ENCODE assay signal across 8 cellular contexts in the genomic region with DNA sequence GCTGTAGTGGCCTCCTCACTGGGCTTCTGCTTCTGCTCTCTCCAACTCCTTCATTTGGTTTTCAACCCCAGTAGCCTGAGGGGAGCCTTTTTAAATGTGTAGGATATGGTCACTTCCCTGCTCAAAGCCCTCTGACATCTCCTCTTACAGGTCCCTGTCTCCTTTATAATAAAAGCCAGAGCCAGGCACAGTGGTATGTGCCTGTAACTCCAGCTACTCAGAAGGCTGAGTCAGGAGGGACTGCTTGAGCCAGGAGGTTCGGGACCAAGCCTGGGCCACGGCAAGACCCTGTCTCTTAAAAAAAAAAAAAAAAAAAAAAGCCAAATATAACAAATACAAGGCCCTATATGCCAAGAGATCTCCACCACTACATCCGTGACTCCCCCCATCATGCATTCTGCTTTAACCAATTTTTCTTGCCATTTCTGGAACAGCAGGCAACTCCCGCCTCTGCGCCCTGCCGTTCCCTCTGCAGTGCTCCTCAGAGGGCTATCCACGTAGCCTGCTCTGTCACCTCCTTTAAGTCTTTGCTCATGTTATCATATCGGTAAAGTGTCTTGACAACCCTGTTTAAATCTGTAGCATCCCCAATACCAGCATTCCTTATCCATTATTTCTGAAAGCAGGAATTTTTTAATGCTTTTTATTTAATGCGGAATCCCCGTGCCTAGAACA. TPM values are rescaled to one million over a fixed set of nuclear protein-coding genes. Genes with fewer than 3 reads are reported as not detected.
DNase-seq lines count a peak whose midpoint lies in the region; ATAC-seq, FAIRE-seq and TF ChIP-seq lines count a peak whose summit lies in the region.

No MANE protein-coding gene starts in this region.

- no peak overlapping the region for H2AK5ac ChIP-seq in H1 (ENCODE audit: low read depth, low read length)
- H2AK5ac ChIP-seq in neuronal stem cell (ENCODE audit: low read depth, low read length) = no peak overlapping the region

- no peak overlapping the region for H3K56ac ChIP-seq in H1 (replicated peaks; ENCODE audit: insufficient read length, low read depth, low read length)

- H3K23me2 ChIP-seq in H1 (ENCODE audit: low read depth, low read length) = peaks cover 8% of the 10 kb centered on the region; the same call in 1 of the 2 replicates

- H3K4me1 ChIP-seq in MM.1S (ENCODE audit: low read length) (peaks cover 26% of the 10 kb centered on the region), H1 (replicated peaks in 1 of 4; ENCODE audit: control insufficient read depth in 3 of 4, insufficient read depth in 4 of 4, low read length in 3 of 4) (peaks cover 3 to 6% (median 5%) of the 10 kb centered on the region in 4 experiments; a peak in 6 of 7 replicates), neuronal stem cell (ENCODE audit: control insufficient read depth in 2 of 2, insufficient read depth in 1 of 2, low read depth in 1 of 2, low read length in 2 of 2) (peaks cover 0 to 2% of the 10 kb centered on the region in 2 donors), adrenal gland (replicated peaks in 1 of 2) (peaks cover 16 to 25% of the 10 kb centered on the region in 2 donors)

- no peak for DNase-seq in CD14-positive monocyte (ENCODE audit: low spot score)
- DNase-seq in MM.1S = no peak
- DNase-seq in H1 (ENCODE audit: low read depth in 1 of 2, low spot score in 2 of 2) = no peak
- DNase-seq in neuronal stem cell (ENCODE audit: low spot score) = no peak
- no peak for DNase-seq in NCI-H1694 treated with DMSO at 0.1 percent for 48 hours (lab: John Stamatoyannopoulos, UW)
- DNase-seq in OCI-M1 (lab: John Stamatoyannopoulos, UW) = no peak
- no peak for DNase-seq in adrenal gland

- no peak overlapping the region for H3K27ac Mint-ChIP-seq in CD14-positive monocyte

- no peak overlapping the region for H4K8ac ChIP-seq in H1 (ENCODE audit: extremely low read depth, insufficient read depth, low read length)
- no peak overlapping the region for H4K8ac ChIP-seq in neuronal stem cell (ENCODE audit: low read depth, low read length)

- H3K14ac ChIP-seq in H1 (ENCODE audit: insufficient read length) (no peak overlapping the region), neuronal stem cell (ENCODE audit: low read length) (no peak overlapping the region)

- H3K79me1 ChIP-seq in H1 (ENCODE audit: low read depth, low read length) (peaks cover 6% of the 10 kb centered on the region; the same call in 1 of the 2 replicates), neuronal stem cell (ENCODE audit: low read depth, low read length) (peaks cover 3% of the 10 kb centered on the region)

- H3K36me3 ChIP-seq in MM.1S (replicated peaks; ENCODE audit: insufficient read depth, low read length) (0 out of 2 replicates have a peak, but pooled peaks cover 4% of the 10 kb centered on the region), H1 (ENCODE audit: control insufficient read depth in 2 of 4, insufficient read depth in 4 of 4, low read length in 3 of 4) (peaks cover under 1 to 14% (median 3%) of the 10 kb centered on the region in 4 experiments; a peak in 7 of 8 replicates), neuronal stem cell (replicated peaks in 1 of 2; ENCODE audit: control insufficient read depth in 2 of 2, insufficient read depth in 2 of 2, low read length in 2 of 2) (peaks cover 11 to 86% of the 10 kb centered on the region in 2 donors), adrenal gland (replicated peaks in 1 of 2) (no peaks in the 10 kb centered on the region)

- H3K27me3 Mint-ChIP-seq in CD14-positive monocyte (ENCODE audit: low read depth in 3 of 3) = peaks cover 0 to 2% (median 1%) of the 10 kb centered on the region in 3 donors

- H2BK120ac ChIP-seq in H1 (replicated peaks; ENCODE audit: low read depth, low read length) (no peak overlapping the region), neuronal stem cell (ENCODE audit: low read depth, low read length) (no peak overlapping the region)

- TF ChIP-seq RAD21 in H1 (IDR thresholded peaks at IDR 0.05 in 1 of 2, conservative IDR thresholded peaks at IDR 0.05 in 1 of 2; ENCODE audit: low read depth in 2 of 2, low read length in 2 of 2) = no peak

- TF ChIP-seq EP300 in H1 (IDR thresholded peaks at IDR 0.05; ENCODE audit: borderline replicate concordance in 1 of 2, low read depth in 2 of 2, low read length in 2 of 2) = no peak

- H2AFZ ChIP-seq in MM.1S (ENCODE audit: low read length) = no peak overlapping the region
- H2AFZ ChIP-seq in H1 (ENCODE audit: low read length) = no peak overlapping the region
- no peak overlapping the region for H2AFZ ChIP-seq in neuronal stem cell (ENCODE audit: low read length)

- intact Hi-C loops in CD14-positive monocyte (cut with micrococcal nuclease) = no loop called here
- intact Hi-C loops in adrenal gland (cut with DNase I) = no loop called here

- H3K79me2 ChIP-seq in MM.1S (ENCODE audit: low read length) (0 out of 2 replicates have a peak, but pooled peaks cover 5% of the 10 kb centered on the region), H1 (ENCODE audit: control insufficient read depth in 1 of 2, insufficient read depth in 2 of 2, low read length in 2 of 2) (no peaks in the 10 kb centered on the region)

- WGBS in H1 (ENCODE audit: extremely low coverage in 1 of 2, insufficient coverage in 1 of 2, insufficient read length in 1 of 2, insufficient replicate concordance in 2 of 2, low coverage in 1 of 2, low lambda C conversion rate in 2 of 2, missing lambda C conversion rate in 1 of 2), 2 experiments = 92% methylated on average over 10 of the region's 10 CpGs; no CpG with 5 or more reads in 1 of the 2 experiments
- no CpG with 5 or more reads among the region's 10 CpGs for WGBS in neuronal stem cell (ENCODE audit: extremely low coverage in 2 of 2, insufficient read length in 2 of 2, insufficient replicate concordance in 1 of 2), 2 donors
- 88 to 91% (median 89%) methylated on average over 10 of the region's 10 CpGs for WGBS in adrenal gland, 4 donors

- TF ChIP-seq CTCF in CD14-positive monocyte (IDR thresholded peaks at IDR 0.05) = no peak
- no peak for TF ChIP-seq CTCF in MM.1S (IDR thresholded peaks at IDR 0.05; ENCODE audit: low read length)
- no peak for TF ChIP-seq CTCF in H1 (IDR thresholded peaks at IDR 0.05; ENCODE audit: control extremely low read depth in 1 of 3, insufficient read depth in 1 of 3, low read depth in 1 of 3, low read length in 3 of 3)
- TF ChIP-seq CTCF in adrenal gland (IDR thresholded peaks at IDR 0.05) = no peak

- H3K4me3 ChIP-seq in MM.1S (ENCODE audit: low read length) = 0 out of 2 replicates have a peak overlapping the region, but pooled peaks have one; percentile 69
- peak overlapping the region in 2 of 4 experiments; percentile 36 to 60; a peak in 3 of 8 replicates for H3K4me3 ChIP-seq in H1 (ENCODE audit: extremely low read depth in 1 of 4, insufficient read depth in 2 of 4, low read depth in 3 of 4, low read length in 4 of 4)
- H3K4me3 ChIP-seq in neuronal stem cell (ENCODE audit: low read length in 2 of 2) = no peak overlapping the region
- peak overlapping the region in 1 of 4 donors; percentile 84 for H3K4me3 ChIP-seq in adrenal gland

- no peak overlapping the region for H3K18ac ChIP-seq in H1 (ENCODE audit: extremely low read depth, low read length)
- H3K18ac ChIP-seq in neuronal stem cell (ENCODE audit: low read length) = no peak overlapping the region

- peaks cover 33% of the 10 kb centered on the region for H3F3A ChIP-seq in MM.1S (ENCODE audit: insufficient read depth, low read length)

- H3K9me3 ChIP-seq in MM.1S (replicated peaks; ENCODE audit: insufficient read depth, low read length) (no peaks in the 10 kb centered on the region), H1 (ENCODE audit: insufficient read depth in 2 of 2, low read depth in 1 of 2, low read length in 1 of 2) (no peaks in the 10 kb centered on the region), neuronal stem cell (replicated peaks in 1 of 2; ENCODE audit: control insufficient read depth in 2 of 2, insufficient read depth in 1 of 2, low read depth in 1 of 2, low read length in 2 of 2) (no peaks in the 10 kb centered on the region), adrenal gland (replicated peaks in 1 of 3) (no peaks in the 10 kb centered on the region)

- H3K23ac ChIP-seq in H1 (ENCODE audit: insufficient read length) = no peak overlapping the region
- no peak overlapping the region for H3K23ac ChIP-seq in neuronal stem cell (ENCODE audit: low read depth, low read length, poor library complexity)

- TF ChIP-seq POLR2A in H1 (IDR thresholded peaks at IDR 0.05; ENCODE audit: control extremely low read depth in 1 of 2, low read depth in 2 of 2, low read length in 2 of 2) (no peak), adrenal gland (IDR thresholded peaks at IDR 0.05) (no peak)

- H3K9me3 Mint-ChIP-seq in CD14-positive monocyte = no peaks in the 10 kb centered on the region

- H3K27ac ChIP-seq in MM.1S (ENCODE audit: low read length) (no peak overlapping the region), H1 (ENCODE audit: low read depth, low read length) (no peak overlapping the region), neuronal stem cell (replicated peaks; ENCODE audit: low read length) (no peak overlapping the region), adrenal gland (peak overlapping the region in 1 of 5 donors; percentile 95)

- H3K4ac ChIP-seq in H1 (replicated peaks; ENCODE audit: insufficient read length, low read depth, low read length) (no peak overlapping the region), neuronal stem cell (ENCODE audit: low read length) (no peak overlapping the region)

- H2BK20ac ChIP-seq in H1 (ENCODE audit: low read length) = no peak overlapping the region

- H3K4me3 Mint-ChIP-seq in CD14-positive monocyte = peak overlapping the region; percentile 43 to 61

- peaks cover 17% of the 10 kb centered on the region for H3K4me1 Mint-ChIP-seq in CD14-positive monocyte

- H4K91ac ChIP-seq in H1 (replicated peaks; ENCODE audit: insufficient read length, low read length) (no peak overlapping the region), neuronal stem cell (ENCODE audit: low read depth, low read length, poor library complexity) (no peak overlapping the region)

- CTCF ChIA-PET in H1 (lab: Charles Lee; ENCODE audit: partially characterized antibody) = interaction anchor here (0.8 to 3.3 kb wide), 3 partner anchors 10 to 24 kb away, joined by 3 to 13 read pairs (median 6); a partner anchor contains a TSS

- no peak overlapping the region for H2BK5ac ChIP-seq in H1 (ENCODE audit: low read depth, low read length)
- H2BK5ac ChIP-seq in neuronal stem cell (ENCODE audit: low read length) = no peak overlapping the region

- H3K4me2 ChIP-seq in MM.1S (ENCODE audit: low read depth, low read length) (peak overlapping the region; percentile 99; the same call in 1 of the 2 replicates), H1 (ENCODE audit: insufficient read depth in 1 of 2, low read depth in 2 of 2, low read length in 2 of 2) (peak overlapping the region; percentile 64 to 76), neuronal stem cell (ENCODE audit: insufficient read depth, low read length, poor library complexity, severe bottlenecking) (peak overlapping the region; percentile 93)

- H3K27me3 ChIP-seq in MM.1S (replicated peaks; ENCODE audit: insufficient read depth, low read length) (no peaks in the 10 kb centered on the region), H1 (replicated peaks in 1 of 4; ENCODE audit: control insufficient read depth in 3 of 4, extremely low read depth in 1 of 4, insufficient read depth in 3 of 4, low read length in 3 of 4) (no peaks in the 10 kb centered on the region), neuronal stem cell (ENCODE audit: control insufficient read depth in 3 of 3, insufficient read depth in 3 of 3, low read depth in 1 of 3, low read length in 3 of 3) (no peaks in the 10 kb centered on the region), adrenal gland (no peaks in the 10 kb centered on the region)

- H2BK12ac ChIP-seq in H1 (ENCODE audit: low read depth, low read length) (no peak overlapping the region), neuronal stem cell (ENCODE audit: low read length) (no peak overlapping the region)

- FAIRE-seq in H1 (lab: Jason Lieb, UNC) = no peak

- H4K5ac ChIP-seq in H1 (ENCODE audit: insufficient read length, low read depth, low read length) = no peak overlapping the region

- peaks cover 20 to 25% of the 10 kb centered on the region in 2 donors for H3K36me3 Mint-ChIP-seq in CD14-positive monocyte

- H4K20me1 ChIP-seq in MM.1S (ENCODE audit: insufficient read depth, low read length) (no peaks in the 10 kb centered on the region), H1 (replicated peaks in 1 of 2; ENCODE audit: control insufficient read depth in 1 of 2, insufficient read depth in 2 of 2, low read length in 2 of 2) (peaks cover 2 to 9% of the 10 kb centered on the region in 2 experiments)

- H2BK15ac ChIP-seq in H1 (ENCODE audit: low read length) (no peak overlapping the region), neuronal stem cell (ENCODE audit: low read length) (no peak overlapping the region)

- no peak for ATAC-seq in GM19463 (IDR thresholded peaks at IDR 0.05; ENCODE audit: unreplicated experiment)

- H3K9me2 ChIP-seq in MM.1S (replicated peaks; ENCODE audit: insufficient read depth, low read length) = no peaks in the 10 kb centered on the region

- H3K9ac ChIP-seq in MM.1S (ENCODE audit: low read length) (no peak overlapping the region), H1 (replicated peaks in 1 of 4; ENCODE audit: extremely low read depth in 1 of 4, low read depth in 3 of 4, low read length in 3 of 4) (peak overlapping the region in 1 of 4 experiments; percentile 37; a peak in 1 of 7 replicates), neuronal stem cell (ENCODE audit: low read depth, low read length, poor library complexity) (no peak overlapping the region)

- POLR2A ChIA-PET in H1 (lab: Charles Lee; ENCODE audit: partially characterized antibody) = interaction anchor here (1.3 to 4.0 kb wide), 6 partner anchors 9 to 194 kb away, joined by 3 to 34 read pairs (median 6); a partner anchor contains a TSS

RNA-seq across cellular contexts. Expression of a gene that starts 9.4 kb away (rescaled TPM):
- polyA plus RNA-seq in CD14-positive monocyte (under 1 TPM; 0.51 to 0.68 TPM), H1 (2011; rRNA removed) (15.7 and 20.2 TPM in 2 replicates), adrenal gland (10 to 100 TPM in 1 of 3 donors, 1 to 10 TPM in 2; 2.8 to 12.2 (median 9.5) TPM)
- total RNA-seq in H1 (2021; fragmentation: NEBNext Ultra II Directional; extraction: Animal tissue kit (Norgen Biotek cat#: 25700)) = 9.6 and 10.6 TPM in 2 replicates
- polyA plus RNA-seq in H1 (2011; cell fraction: cytosol; rRNA removed) = 12.0 TPM
- 10.5 TPM for polyA plus RNA-seq in H1 (2011; cell fraction: nucleus; rRNA removed)
- 5.4 to 6.8 TPM (median 6.4 TPM) in 4 replicates for polyA plus RNA-seq in H1 (2012, experiment 1 of 2)
- polyA plus RNA-seq in H1 (2012, experiment 2 of 2) = 4.0 TPM
- polyA plus RNA-seq in H1 (2013, experiment 1 of 2) = 3.7 TPM
- polyA plus RNA-seq in H1 (2013, experiment 2 of 2) = 4.6 TPM
- polyA minus RNA-seq in H1 (2011; rRNA and poly(A)+ RNA removed) = 3.6 and 4.7 TPM in 2 replicates
- polyA minus RNA-seq in H1 (2011; cell fraction: cytosol; rRNA and poly(A)+ RNA removed) = 7.8 TPM
- 11.8 TPM for polyA minus RNA-seq in H1 (2011; cell fraction: nucleus; rRNA and poly(A)+ RNA removed)
- 7.5 TPM for polyA plus RNA-seq in neuronal stem cell (2013, experiment 1 of 2)
- polyA plus RNA-seq in neuronal stem cell (2013, experiment 2 of 2) = 7.0 TPM
- total RNA-seq in adrenal gland = 10 to 100 TPM in 6 of 8 donors, 1 to 10 TPM in 2; 8.2 to 81.3 (median 16.4) TPM

RNA-seq across cellular contexts. Expression of a gene that starts 13.1 kb away (rescaled TPM):
- polyA plus RNA-seq in CD14-positive monocyte (10 to 100 TPM; 32.2 to 45.5 TPM), H1 (2011; rRNA removed) (103 and 105 TPM in 2 replicates), adrenal gland (10 to 100 TPM; 11.7 to 15.2 (median 13.3) TPM)
- total RNA-seq in H1 (2021; fragmentation: NEBNext Ultra II Directional; extraction: Animal tissue kit (Norgen Biotek cat#: 25700)) = 90.4 and 94.5 TPM in 2 replicates
- 108 TPM for polyA plus RNA-seq in H1 (2011; cell fraction: cytosol; rRNA removed)
- polyA plus RNA-seq in H1 (2011; cell fraction: nucleus; rRNA removed) = 51.4 TPM
- 74.8 to 99.2 TPM (median 95.4 TPM) in 4 replicates for polyA plus RNA-seq in H1 (2012, experiment 1 of 2)
- 172 TPM for polyA plus RNA-seq in H1 (2012, experiment 2 of 2)
- 61.2 TPM for polyA plus RNA-seq in H1 (2013, experiment 1 of 2)
- polyA plus RNA-seq in H1 (2013, experiment 2 of 2) = 60.1 TPM
- polyA minus RNA-seq in H1 (2011; rRNA and poly(A)+ RNA removed) = 27.2 and 45.3 TPM in 2 replicates
- 37.7 TPM for polyA minus RNA-seq in H1 (2011; cell fraction: cytosol; rRNA and poly(A)+ RNA removed)
- polyA minus RNA-seq in H1 (2011; cell fraction: nucleus; rRNA and poly(A)+ RNA removed) = 16.8 TPM
- 46.0 TPM for polyA plus RNA-seq in neuronal stem cell (2013, experiment 1 of 2)
- 43.9 TPM for polyA plus RNA-seq in neuronal stem cell (2013, experiment 2 of 2)
- 10 to 100 TPM; 15.1 to 33.9 (median 29.5) TPM for total RNA-seq in adrenal gland

RNA-seq across cellular contexts. Expression of a gene that starts 21.5 kb away (rescaled TPM):
- 1 to 10 TPM in 1 of 2 donors, under 1 TPM in 1; 0.67 to 1.4 TPM for polyA plus RNA-seq in CD14-positive monocyte
- 40.6 and 41.2 TPM in 2 replicates for total RNA-seq in H1 (2021; fragmentation: NEBNext Ultra II Directional; extraction: Animal tissue kit (Norgen Biotek cat#: 25700))
- polyA plus RNA-seq in H1 (2011; rRNA removed) = 30.4 and 39.6 TPM in 2 replicates
- polyA plus RNA-seq in H1 (2011; cell fraction: cytosol; rRNA removed) = 27.3 TPM
- 30.8 TPM for polyA plus RNA-seq in H1 (2011; cell fraction: nucleus; rRNA removed)
- polyA plus RNA-seq in H1 (2012, experiment 1 of 2) = 30.8 to 36.4 TPM (median 33.0 TPM) in 4 replicates
- 36.2 TPM for polyA plus RNA-seq in H1 (2012, experiment 2 of 2)
- 19.0 TPM for polyA plus RNA-seq in H1 (2013, experiment 1 of 2)
- 18.2 TPM for polyA plus RNA-seq in H1 (2013, experiment 2 of 2)
- 23.0 and 24.8 TPM in 2 replicates for polyA minus RNA-seq in H1 (2011; rRNA and poly(A)+ RNA removed)
- polyA minus RNA-seq in H1 (2011; cell fraction: cytosol; rRNA and poly(A)+ RNA removed) = 20.8 TPM
- polyA minus RNA-seq in H1 (2011; cell fraction: nucleus; rRNA and poly(A)+ RNA removed) = 25.9 TPM
- polyA plus RNA-seq in neuronal stem cell (2013, experiment 1 of 2) = 22.2 TPM
- polyA plus RNA-seq in neuronal stem cell (2013, experiment 2 of 2) = 21.3 TPM
- total RNA-seq in adrenal gland = 10 to 100 TPM in 3 of 8 donors, 1 to 10 TPM in 5; 7.3 to 23.8 (median 9.0) TPM
- 1 to 10 TPM; 2.6 to 5.6 (median 4.2) TPM for polyA plus RNA-seq in adrenal gland

RNA-seq across cellular contexts. Expression of a gene that starts 28.9 kb away (rescaled TPM):
- polyA plus RNA-seq in CD14-positive monocyte = 10 to 100 TPM; 54.2 to 56.4 TPM
- 61.8 and 62.0 TPM in 2 replicates for total RNA-seq in H1 (2021; fragmentation: NEBNext Ultra II Directional; extraction: Animal tissue kit (Norgen Biotek cat#: 25700))
- polyA plus RNA-seq in H1 (2011; rRNA removed) = 27.5 and 28.2 TPM in 2 replicates
- polyA plus RNA-seq in H1 (2011; cell fraction: cytosol; rRNA removed) = 46.0 TPM
- 19.7 TPM for polyA plus RNA-seq in H1 (2011; cell fraction: nucleus; rRNA removed)
- polyA plus RNA-seq in H1 (2012, experiment 1 of 2) = 44.1 to 49.7 TPM (median 47.1 TPM) in 4 replicates
- polyA plus RNA-seq in H1 (2012, experiment 2 of 2) = 15.9 TPM
- polyA plus RNA-seq in H1 (2013, experiment 1 of 2) = 36.3 TPM
- polyA plus RNA-seq in H1 (2013, experiment 2 of 2) = 38.0 TPM
- polyA minus RNA-seq in H1 (2011; rRNA and poly(A)+ RNA removed) = 38.7 and 52.0 TPM in 2 replicates
- 18.6 TPM for polyA minus RNA-seq in H1 (2011; cell fraction: cytosol; rRNA and poly(A)+ RNA removed)
- polyA minus RNA-seq in H1 (2011; cell fraction: nucleus; rRNA and poly(A)+ RNA removed) = 20.7 TPM
- 18.2 TPM for polyA plus RNA-seq in neuronal stem cell (2013, experiment 1 of 2)
- 19.5 TPM for polyA plus RNA-seq in neuronal stem cell (2013, experiment 2 of 2)
- 10 to 100 TPM; 33.1 to 60.5 (median 47.3) TPM for total RNA-seq in adrenal gland
- 10 to 100 TPM; 18.9 to 54.5 (median 21.9) TPM for polyA plus RNA-seq in adrenal gland

RNA-seq across cellular contexts. Expression of a gene that starts 34.4 kb away (rescaled TPM):
- under 1 TPM; 0.49 to 0.60 TPM for polyA plus RNA-seq in CD14-positive monocyte
- 0.84 and 1.4 TPM in 2 replicates for total RNA-seq in H1 (2021; fragmentation: NEBNext Ultra II Directional; extraction: Animal tissue kit (Norgen Biotek cat#: 25700))
- polyA plus RNA-seq in H1 (2011; rRNA removed) = 0.24 and 0.57 TPM in 2 replicates
- 0.70 TPM for polyA plus RNA-seq in H1 (2011; cell fraction: cytosol; rRNA removed)
- 0.83 TPM for polyA plus RNA-seq in H1 (2011; cell fraction: nucleus; rRNA removed)
- polyA plus RNA-seq in H1 (2012, experiment 1 of 2) = 1.1 to 2.7 TPM (median 1.3 TPM) in 4 replicates
- polyA plus RNA-seq in H1 (2012, experiment 2 of 2) = 0.73 TPM
- polyA plus RNA-seq in H1 (2013, experiment 1 of 2) = 1.5 TPM
- polyA plus RNA-seq in H1 (2013, experiment 2 of 2) = 1.5 TPM
- polyA minus RNA-seq in H1 (2011; rRNA and poly(A)+ RNA removed) = not detected in 2 replicates
- polyA minus RNA-seq in H1 (2011; cell fraction: cytosol; rRNA and poly(A)+ RNA removed) = not detected
- not detected for polyA minus RNA-seq in H1 (2011; cell fraction: nucleus; rRNA and poly(A)+ RNA removed)
- 3.9 TPM for polyA plus RNA-seq in neuronal stem cell (2013, experiment 1 of 2)
- polyA plus RNA-seq in neuronal stem cell (2013, experiment 2 of 2) = 3.4 TPM
- 1 to 10 TPM in 7 of 8 donors, not detected in 1; 1.0 to 5.5 (median 2.8) TPM for total RNA-seq in adrenal gland
- polyA plus RNA-seq in adrenal gland = 10 to 100 TPM in 1 of 3 donors, 1 to 10 TPM in 1, under 1 TPM in 1; 0.75 to 19.8 (median 9.3) TPM
